ENCODE assay signal across 8 cellular contexts in genomic region chr10:21526184-21526951, GRCh38. TPM values are rescaled to one million over a fixed set of nuclear protein-coding genes. Genes with fewer than 3 reads are reported as not detected.
DNase-seq lines count a peak whose midpoint lies in the region; ATAC-seq and TF ChIP-seq lines count a peak whose summit lies in the region.

No MANE protein-coding gene starts in this region.

- H3K27ac Mint-ChIP-seq in neural crest cell (ENCODE audit: unreplicated experiment), result peak overlapping the region; percentile 99

- H3K4me1 ChIP-seq in ACC112 (ENCODE audit: control insufficient read depth, insufficient read depth, low read length, unreplicated experiment) (peaks cover 31% of the 10 kb centered on the region), PC-9 (replicated peaks; ENCODE audit: insufficient read depth) (peaks cover 30% of the 10 kb centered on the region), upper lobe of left lung (peaks cover 0 to 8% (median 4%) of the 10 kb centered on the region in 4 donors)

- peaks cover 23% of the 10 kb centered on the region for H3F3A ChIP-seq in PC-9 (ENCODE audit: insufficient read depth, low read depth)

- CTCF ChIA-PET in PC-9 (lab: Charles Lee), result interaction anchor here (0.5 to 0.8 kb wide), 2 partner anchors 30 to 31 kb away, joined by 5 to 17 read pairs; no protein-coding TSS in a partner anchor

- POLR2A ChIA-PET in PC-9 (lab: Charles Lee; ENCODE audit: unreplicated experiment), result interaction anchor here (0.5 to 0.6 kb wide), 2 partner anchors 10 to 192 kb away, joined by 3 to 35 read pairs; no protein-coding TSS in a partner anchor

- peak overlapping the region; percentile 92 for H3K4me3 Mint-ChIP-seq in neural crest cell

- DNase-seq in PC-9 (no peak), activated gamma-delta T cell (lab: John Stamatoyannopoulos, UW) (peak; percentile 48), foreskin melanocyte (peak; percentile 69), neural crest cell (ENCODE audit: low read depth, low spot score) (peak; percentile 69), upper lobe of left lung (peak; percentile 66 to 96)

- no peaks in the 10 kb centered on the region for H3K9me3 ChIP-seq in PC-9 (ENCODE audit: insufficient read depth, low read depth)
- H3K9me3 ChIP-seq in upper lobe of left lung, result no peaks in the 10 kb centered on the region

- peaks cover 2% of the 10 kb centered on the region for H3K79me2 ChIP-seq in ACC112 (ENCODE audit: control insufficient read depth, insufficient read depth, low read length, unreplicated experiment)
- no peaks in the 10 kb centered on the region for H3K79me2 ChIP-seq in PC-9 (ENCODE audit: low read depth)

- H3K27ac ChIP-seq in ACC112 (ENCODE audit: low read depth, low read length) (peak overlapping the region; percentile 92), PC-9 (peak overlapping the region; percentile 79), upper lobe of left lung (peak overlapping the region; percentile 97 to 99 (median 98))

- BruUV-seq in PC-9 (replicated peaks; lab: Mats Ljungman, UMichigan), result TSS peak; percentile 79

- WGBS in upper lobe of left lung, 2 donors, result 0 to 2% methylated on average over 15 to 22 of the region's 59 CpGs

- H3K4me3 ChIP-seq in ACC112 (ENCODE audit: low read depth, low read length) (peak overlapping the region; percentile 83), PC-9 (peak overlapping the region; percentile 71), upper lobe of left lung (peak overlapping the region; percentile 50 to 79 (median 63))

- TF ChIP-seq EP300 in upper lobe of left lung (IDR thresholded peaks at IDR 0.05), result no peak

- H3K4me1 Mint-ChIP-seq in neural crest cell, result peaks cover 70% of the 10 kb centered on the region

- peak; percentile 45 for ATAC-seq in GM18867 (IDR thresholded peaks at IDR 0.05; ENCODE audit: unreplicated experiment)
- peak; percentile 22 for ATAC-seq in HG03159 (IDR thresholded peaks at IDR 0.05; ENCODE audit: unreplicated experiment)
- ATAC-seq in upper lobe of left lung (ENCODE audit: low FRiP score in 2 of 2), result peak; percentile 80 to 87

- H2AFZ ChIP-seq in ACC112 (ENCODE audit: low read length, unreplicated experiment) (peak overlapping the region; percentile 77), PC-9 (peak overlapping the region; percentile 81)

- H3K27me3 Mint-ChIP-seq in neural crest cell (ENCODE audit: low read depth), result peaks cover 9% of the 10 kb centered on the region

- TF ChIP-seq CTCF in PC-9 (conservative IDR thresholded peaks at IDR 0.05) (no peak), neural crest cell (conservative IDR thresholded peaks at IDR 0.05) (no peak), upper lobe of left lung (IDR thresholded peaks at IDR 0.05) (no peak)

- no peaks in the 10 kb centered on the region for H3K36me3 Mint-ChIP-seq in neural crest cell (ENCODE audit: low read depth)

- no peaks in the 10 kb centered on the region for H4K20me1 ChIP-seq in PC-9 (ENCODE audit: insufficient read depth)

- TF ChIP-seq POLR2A in upper lobe of left lung (IDR thresholded peaks at IDR 0.05), result peak in 2 of 4 donors; percentile 37 to 38

- H3K4me2 ChIP-seq in PC-9, result peak overlapping the region; percentile 98

- H3K27me3 ChIP-seq in ACC112 (ENCODE audit: insufficient read depth, low read length) (no peaks in the 10 kb centered on the region), PC-9 (ENCODE audit: insufficient read depth, low read depth) (no peaks in the 10 kb centered on the region), upper lobe of left lung (no peaks in the 10 kb centered on the region)

- no peaks in the 10 kb centered on the region for H3K9me3 Mint-ChIP-seq in neural crest cell

- H3K9me2 ChIP-seq in PC-9 (ENCODE audit: insufficient read depth), result no peaks in the 10 kb centered on the region

- H3K36me3 ChIP-seq in ACC112 (ENCODE audit: insufficient read depth, low read length), result no peaks in the 10 kb centered on the region
- no peaks in the 10 kb centered on the region for H3K36me3 ChIP-seq in PC-9 (ENCODE audit: low read depth)
- no peaks in the 10 kb centered on the region for H3K36me3 ChIP-seq in upper lobe of left lung

- intact Hi-C loops in PC-9 (cut with micrococcal nuclease; ENCODE audit: unreplicated experiment), result loop anchor here (1.0 to 10.0 kb wide), 5 partner anchors 8 to 908 kb away; no protein-coding TSS in a partner anchor

RNA-seq across cellular contexts. Expression of gene SKIDA1, which starts 0.9 kb away (rescaled TPM):
- 0.65 and 1.1 TPM in 2 replicates for total RNA-seq in PC-9 (2021)
- 52.1 and 53.0 TPM in 2 replicates for total RNA-seq in neural crest cell
- 1 to 10 TPM in 2 of 6 donors, under 1 TPM in 4; under 0.01 to 1.6 (median 0.86) TPM for total RNA-seq in upper lobe of left lung

RNA-seq across cellular contexts. Expression of gene MLLT10, which starts 7.7 kb away (rescaled TPM):
- total RNA-seq in PC-9 (2021) (39.6 and 48.4 TPM in 2 replicates), neural crest cell (52.6 and 58.1 TPM in 2 replicates), upper lobe of left lung (10 to 100 TPM; 40.1 to 63.9 (median 53.9) TPM)

Comparison
In these comparisons a context has a peak if more than half of its experiments do, and no peak if none do; other contexts are left out.
1. ATAC-seq: peak in every context shown above with its lines; median percentile 84 in upper lobe of left lung; 45 in GM18867; 22 in HG03159.
2. DNase-seq: peak in activated gamma-delta T cell (single experiment), foreskin melanocyte (single experiment), neural crest cell (single experiment) and upper lobe of left lung (2 of 2); none in PC-9 (0 of 2).
3. RNA of gene SKIDA1, which starts 0.9 kb away (total RNA-seq): 52.1 to 53.0 TPM in neural crest cell; 0.65 to 1.1 TPM in PC-9 and under 0.01 to 1.6 TPM in upper lobe of left lung; every median in the first group is over 10 times any median in the second.
4. Peak in every context shown above with its lines, with median percentiles within 50 percentile points of each other: H3K27ac ChIP-seq and H3K4me3 ChIP-seq.